Comparison of ENCODE assay signal across 11 cellular contexts in genomic region chr12:65188179-65188709, GRCh38. TPM values are rescaled to one million over a fixed set of nuclear protein-coding genes. Genes with fewer than 3 reads are reported as not detected.
DNase-seq lines count a peak whose midpoint lies in the region; ATAC-seq and TF ChIP-seq lines count a peak whose summit lies in the region.
"Had no signal": no experiment of that assay in that cellular context is flagged by ENCODE, and none has a peak within 500 bp of the region (broad histone marks: within the 10 kb centered on the region; RNA-seq: fewer than 3 reads in every experiment).

No MANE protein-coding gene starts in this region.

- no peaks in the 10 kb centered on the region for H3K27me3 Mint-ChIP-seq in stimulated activated naive CD8-positive, alpha-beta T cell treated with anti-CD3 and anti-CD28 coated beads, Interleukin-15, Interleukin-2, amounts not matched to agents 100 ng/mL and 50 ng/mL, for 24 hours

- no peak overlapping the region for H3K4me3 ChIP-seq in upper lobe of right lung
- H3K4me3 ChIP-seq: mucosa of descending colon had no signal

- no peak overlapping the region for H3K27ac ChIP-seq in upper lobe of right lung

- intact Hi-C loops in upper lobe of right lung (cut with DNase I): no loop called here

- H3K27ac Mint-ChIP-seq in stimulated activated naive CD8-positive, alpha-beta T cell treated with anti-CD3 and anti-CD28 coated beads, Interleukin-15, Interleukin-2, amounts not matched to agents 100 ng/mL and 50 ng/mL, for 24 hours: peak overlapping the region; percentile 17

- no peak for ATAC-seq in stimulated activated naive CD8-positive, alpha-beta T cell treated with anti-CD3 and anti-CD28 coated beads, Interleukin-15, Interleukin-2, amounts not matched to agents 100 U/mL and 50 U/mL, for 24 hours
- ATAC-seq in HG02642 (IDR thresholded peaks at IDR 0.05; ENCODE audit: poor library complexity, unreplicated experiment): peak; percentile 51
- ATAC-seq in upper lobe of right lung: no peak

- in situ Hi-C loops in KBM-7 (cut with MboI; ENCODE audit: low pct_unique_long_range_greater_than_20kb, low sequenced_read_pairs): no loop called here

- H3K4me3 Mint-ChIP-seq in stimulated activated naive CD8-positive, alpha-beta T cell treated with anti-CD3 and anti-CD28 coated beads, Interleukin-15, Interleukin-2, amounts not matched to agents 100 ng/mL and 50 ng/mL, for 24 hours: no peak overlapping the region

- peaks cover 4% of the 10 kb centered on the region for H3K4me1 ChIP-seq in upper lobe of right lung

- TF ChIP-seq CTCF in upper lobe of right lung (IDR thresholded peaks at IDR 0.05): no peak

- H3K4me1 Mint-ChIP-seq in stimulated activated naive CD8-positive, alpha-beta T cell treated with anti-CD3 and anti-CD28 coated beads, Interleukin-15, Interleukin-2, amounts not matched to agents 100 ng/mL and 50 ng/mL, for 24 hours (ENCODE audit: low read depth): peaks cover 81% of the 10 kb centered on the region

- H3K9me3 ChIP-seq in upper lobe of right lung: no peaks in the 10 kb centered on the region
- H3K9me3 ChIP-seq: mucosa of descending colon had no signal

- no peaks in the 10 kb centered on the region for H3K27me3 ChIP-seq in upper lobe of right lung

- H3K36me3 Mint-ChIP-seq in stimulated activated naive CD8-positive, alpha-beta T cell treated with anti-CD3 and anti-CD28 coated beads, Interleukin-15, Interleukin-2, amounts not matched to agents 100 ng/mL and 50 ng/mL, for 24 hours (ENCODE audit: low read depth): peaks cover 48% of the 10 kb centered on the region

- no peaks in the 10 kb centered on the region for H3K9me3 Mint-ChIP-seq in stimulated activated naive CD8-positive, alpha-beta T cell treated with anti-CD3 and anti-CD28 coated beads, Interleukin-15, Interleukin-2, amounts not matched to agents 100 ng/mL and 50 ng/mL, for 24 hours

- DNase-seq in stimulated activated naive CD8-positive, alpha-beta T cell treated with anti-CD3 and anti-CD28 coated beads, Interleukin-15, Interleukin-2, amounts not matched to agents 100 U/mL and 50 U/mL, for 24 hours: no peak
- DNase-seq in KBM-7: peak; percentile 32
- DNase-seq in upper lobe of right lung: no peak
- no peak for DNase-seq in DMS153 treated with DMSO at 0.1 percent for 48 hours (lab: John Stamatoyannopoulos, UW; ENCODE audit: unreplicated experiment)
- no peak for DNase-seq in 8988T
- no peak for DNase-seq in iPS-NIHi7 (ENCODE audit: extremely low spot score)
- DNase-seq: AML-193, mucosa of descending colon, NCI-H2227 treated with DMSO at 0.1 percent for 48 hours had no signal

- H3K36me3 ChIP-seq in upper lobe of right lung: no peaks in the 10 kb centered on the region

RNA-seq across cellular contexts. Expression of gene LEMD3, which starts 18.9 kb away (rescaled TPM):
- 33.1 TPM for total RNA-seq in upper lobe of right lung
